Comparison of ENCODE assay signal across 8 cellular contexts in the genomic region with DNA sequence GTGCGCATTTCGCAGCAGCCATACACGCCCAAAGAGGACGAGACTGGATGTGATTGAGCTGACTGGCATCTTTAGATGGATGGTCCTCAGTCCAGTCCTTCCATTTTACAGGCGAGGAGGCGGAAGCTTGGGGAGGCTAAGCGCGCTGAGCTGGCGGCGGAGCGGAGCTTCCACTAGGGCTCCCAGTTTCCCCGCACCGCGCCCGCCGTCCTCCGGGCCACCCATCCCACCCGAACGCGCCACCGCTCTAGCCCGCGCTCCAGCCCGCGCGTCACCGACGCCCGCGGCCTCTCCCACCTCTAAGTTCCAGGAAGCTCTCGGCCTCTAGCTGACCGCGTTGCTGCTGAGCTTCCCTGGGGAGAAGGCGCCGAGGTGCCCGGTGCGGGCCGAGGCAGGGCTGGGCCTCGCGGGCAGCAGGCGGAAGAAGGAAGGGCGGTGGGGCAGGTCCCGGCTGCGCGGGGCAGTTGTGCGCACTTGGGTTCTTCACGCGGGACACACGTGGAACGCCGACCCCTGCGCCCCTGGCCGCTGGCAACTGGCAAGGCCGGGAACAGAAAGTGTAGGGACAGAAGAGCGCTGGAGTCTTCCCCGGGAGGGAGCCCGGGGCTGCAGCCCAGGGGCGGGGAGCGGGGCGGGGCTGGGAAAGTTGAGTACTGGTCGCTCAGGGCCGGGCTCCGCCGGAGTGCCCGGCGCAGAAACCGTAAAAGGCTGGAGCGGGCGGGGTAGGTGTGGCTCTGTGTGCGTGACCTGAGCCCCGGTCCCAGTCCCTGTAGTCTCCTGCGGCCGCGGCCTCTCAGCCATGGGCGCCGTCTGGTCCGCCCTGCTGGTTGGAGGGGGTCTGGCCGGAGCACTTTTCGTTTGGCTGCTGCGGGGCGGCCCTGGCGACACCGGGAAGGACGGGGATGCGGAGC. TPM values are rescaled to one million over a fixed set of nuclear protein-coding genes. Genes with fewer than 3 reads are reported as not detected.
A peak's percentile ranks its signal among the peaks of the same experiment; 100 is the strongest.
DNase-seq lines count a peak whose midpoint lies in the region; ATAC-seq lines count a peak whose summit lies in the region.

A gene (plus strand): TSS at position 763 of the 911 bp plus-strand sequence. CDS start 37 bp downstream, at position 800.

- peaks cover 10 to 24% (median 19%) of the 10 kb centered on the region in 11 experiments; a peak in 19 of 22 replicates for H3K9me3 ChIP-seq in BLaER1 treated with 17β-estradiol and CSF1 and Interleukin-3, amounts not matched to agents 10 nM and 100 nM (replicated peaks in 1 of 11)

- peak within 1 kb of the TSS; percentile 62 to 75 (median 69) for H3K4me3 ChIP-seq in BLaER1 treated with 17β-estradiol and CSF1 and Interleukin-3, amounts not matched to agents 10 nM and 100 nM

- CTCF ChIA-PET in activated naive CD4-positive, alpha-beta T cell treated with anti-CD3 and anti-CD28 coated beads, Interleukin-2, amount 10 ng/mL, durations not matched to agents 7 days and 5 days (lab: Charles Lee), result interaction anchor here (0.9 to 4.4 kb wide), 7 partner anchors 9 to 126 kb away, joined by 3 to 32 read pairs (median 3); no protein-coding TSS in a partner anchor

- H3K27me3 Mint-ChIP-seq in activated naive CD4-positive, alpha-beta T cell treated with anti-CD3 and anti-CD28 coated beads, Interleukin-2, amount 10 ng/mL, durations not matched to agents 7 days and 5 days, result peaks cover 38% of the 10 kb centered on the region
- peaks cover 0 to 2% of the 10 kb centered on the region in 2 donors for H3K27me3 Mint-ChIP-seq in natural killer cell treated with Interleukin-12 subunit alpha and Interleukin-12 subunit beta and Interleukin-15 and Interleukin-18, amount 100 ng/mL, for 72 hours

- H3K27ac Mint-ChIP-seq in activated naive CD4-positive, alpha-beta T cell treated with anti-CD3 and anti-CD28 coated beads, Interleukin-2, amount 10 ng/mL, durations not matched to agents 7 days and 5 days, result peak within 1 kb of the TSS; percentile 78
- peak within 1 kb of the TSS; percentile 47 to 65 for H3K27ac Mint-ChIP-seq in natural killer cell treated with Interleukin-12 subunit alpha and Interleukin-12 subunit beta and Interleukin-15 and Interleukin-18, amount 100 ng/mL, for 72 hours

- peak within 1 kb of the TSS; percentile 69 to 83 (median 76) for H3K4me2 ChIP-seq in BLaER1 treated with 17β-estradiol and CSF1 and Interleukin-3, amounts not matched to agents 10 nM and 100 nM

- peaks cover 14% of the 10 kb centered on the region for H3K36me3 Mint-ChIP-seq in activated naive CD4-positive, alpha-beta T cell treated with anti-CD3 and anti-CD28 coated beads, Interleukin-2, amount 10 ng/mL, durations not matched to agents 7 days and 5 days
- H3K36me3 Mint-ChIP-seq in natural killer cell treated with Interleukin-12 subunit alpha and Interleukin-12 subunit beta and Interleukin-15 and Interleukin-18, amount 100 ng/mL, for 72 hours, result peaks cover under 1% of the 10 kb centered on the region

- peak; percentile 40 for DNase-seq in GOT3 (lab: John Stamatoyannopoulos, UW)
- DNase-seq in NOMO-1 treated with DMSO at 0.1 percent for 48 hours (lab: John Stamatoyannopoulos, UW; ENCODE audit: unreplicated experiment), result peak; percentile 53
- DNase-seq in activated naive CD4-positive, alpha-beta T cell treated with anti-CD3 and anti-CD28 coated beads, Interleukin-2, amount 10 ng/mL, durations not matched to agents 7 days and 5 days, result peak; percentile 59
- peak; percentile 45 for DNase-seq in foreskin melanocyte
- DNase-seq in natural killer cell treated with Interleukin-12 subunit alpha and Interleukin-12 subunit beta and Interleukin-15 and Interleukin-18, amount 100 ng/mL, for 72 hours (ENCODE audit: low spot score), result peak; percentile 78
- peak; percentile 88 for DNase-seq in ureter (ENCODE audit: low spot score)

- peaks cover 17 to 48% (median 24%) of the 10 kb centered on the region in 10 experiments for H3K4me1 ChIP-seq in BLaER1 treated with 17β-estradiol and CSF1 and Interleukin-3, amounts not matched to agents 10 nM and 100 nM

- H4K20me1 ChIP-seq in BLaER1 treated with 17β-estradiol and CSF1 and Interleukin-3, amounts not matched to agents 10 nM and 100 nM, result no peaks in the 10 kb centered on the region

- peak; percentile 62 to 83 for ATAC-seq in natural killer cell treated with Interleukin-12 subunit alpha and Interleukin-12 subunit beta and Interleukin-15 and Interleukin-18, amount 100 ng/mL, for 72 hours
- ATAC-seq in GM21528 (IDR thresholded peaks at IDR 0.05; ENCODE audit: low FRiP score, unreplicated experiment), result no peak

- peaks cover 48% of the 10 kb centered on the region for H3K4me1 Mint-ChIP-seq in activated naive CD4-positive, alpha-beta T cell treated with anti-CD3 and anti-CD28 coated beads, Interleukin-2, amount 10 ng/mL, durations not matched to agents 7 days and 5 days
- peaks cover 28 to 33% of the 10 kb centered on the region in 2 donors for H3K4me1 Mint-ChIP-seq in natural killer cell treated with Interleukin-12 subunit alpha and Interleukin-12 subunit beta and Interleukin-15 and Interleukin-18, amount 100 ng/mL, for 72 hours (ENCODE audit: low read depth in 2 of 2)

- peaks cover 0 to 13% (median 0%) of the 10 kb centered on the region in 11 experiments; a peak in 2 of 22 replicates for H3K36me3 ChIP-seq in BLaER1 treated with 17β-estradiol and CSF1 and Interleukin-3, amounts not matched to agents 10 nM and 100 nM

- H3K27me3 ChIP-seq in BLaER1 treated with 17β-estradiol and CSF1 and Interleukin-3, amounts not matched to agents 10 nM and 100 nM, result no peaks in the 10 kb centered on the region

- peak within 1 kb of the TSS; percentile 57 to 79 (median 76) for H3K9ac ChIP-seq in BLaER1 treated with 17β-estradiol and CSF1 and Interleukin-3, amounts not matched to agents 10 nM and 100 nM

- peak within 1 kb of the TSS; percentile 74 for H3K4me3 Mint-ChIP-seq in activated naive CD4-positive, alpha-beta T cell treated with anti-CD3 and anti-CD28 coated beads, Interleukin-2, amount 10 ng/mL, durations not matched to agents 7 days and 5 days
- H3K4me3 Mint-ChIP-seq in natural killer cell treated with Interleukin-12 subunit alpha and Interleukin-12 subunit beta and Interleukin-15 and Interleukin-18, amount 100 ng/mL, for 72 hours, result peak within 1 kb of the TSS; percentile 89

- H3K27ac ChIP-seq in BLaER1 treated with 17β-estradiol and CSF1 and Interleukin-3, amounts not matched to agents 10 nM and 100 nM, result peak within 1 kb of the TSS; percentile 2 to 75 (median 67); a peak in 21 of 22 replicates

- no peaks in the 10 kb centered on the region for H3K9me3 Mint-ChIP-seq in activated naive CD4-positive, alpha-beta T cell treated with anti-CD3 and anti-CD28 coated beads, Interleukin-2, amount 10 ng/mL, durations not matched to agents 7 days and 5 days
- no peaks in the 10 kb centered on the region for H3K9me3 Mint-ChIP-seq in natural killer cell treated with Interleukin-12 subunit alpha and Interleukin-12 subunit beta and Interleukin-15 and Interleukin-18, amount 100 ng/mL, for 72 hours

RNA-seq across cellular contexts. Expression of the gene that starts here (rescaled TPM):
- total RNA-seq in natural killer cell treated with Interleukin-12 subunit alpha and Interleukin-12 subunit beta and Interleukin-15 and Interleukin-18, amount 100 ng/mL, for 72 hours, result 1 to 10 TPM; 3.6 to 3.9 TPM
- total RNA-seq in ureter, result 6.9 TPM
